In the genomic region with DNA sequence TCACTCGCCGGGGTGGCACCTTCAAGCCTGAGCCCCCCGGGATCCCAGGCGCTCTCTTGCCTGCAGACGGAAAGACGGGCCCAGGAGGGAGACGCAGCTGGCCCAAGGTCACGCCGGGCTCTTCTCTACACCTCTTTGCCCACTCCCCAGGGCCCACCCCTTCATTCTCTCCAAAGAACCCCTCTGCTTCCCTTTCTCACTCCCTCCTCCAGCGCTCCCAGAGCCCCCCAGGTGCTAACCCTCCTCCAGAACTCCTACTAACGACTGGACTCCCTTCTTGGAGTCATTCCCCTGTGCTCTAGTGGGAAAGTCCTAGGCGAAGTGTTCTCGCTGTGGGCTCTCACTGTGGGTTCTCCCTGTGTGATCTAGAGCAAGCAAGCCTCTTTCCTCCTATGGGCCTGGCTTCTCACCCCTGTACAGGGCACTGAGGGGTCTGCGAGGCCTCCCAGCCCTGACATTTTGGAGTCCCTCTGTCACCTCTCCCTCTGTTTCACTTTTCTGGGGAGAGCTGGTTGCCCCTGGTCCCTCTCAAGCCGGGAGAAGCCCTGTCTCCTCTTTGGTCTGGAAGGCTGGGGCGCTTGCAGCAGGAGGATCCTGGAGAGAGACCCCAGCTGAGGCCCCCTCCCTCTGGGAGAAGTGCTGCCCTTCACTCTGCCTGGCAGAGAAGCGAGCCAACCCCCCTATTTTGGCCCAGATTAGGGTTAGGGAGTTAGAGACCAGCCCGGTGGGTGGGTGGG, we compare ENCODE assay signal across 8 cellular contexts. TPM values are rescaled to one million over a fixed set of nuclear protein-coding genes. Genes with fewer than 3 reads are reported as not detected.
DNase-seq lines count a peak whose midpoint lies in the region; FAIRE-seq and TF ChIP-seq lines count a peak whose summit lies in the region.

No MANE protein-coding gene starts in this region.

- H3K4me1 ChIP-seq in mucosa of stomach (ENCODE audit: control insufficient read depth, insufficient read depth, low read length) = peaks cover 39% of the 10 kb centered on the region

- H3K36me3 ChIP-seq in bronchial epithelial cell (ENCODE audit: control insufficient read depth, insufficient read depth, low read length) (peaks cover 1% of the 10 kb centered on the region), mucosa of stomach (ENCODE audit: control insufficient read depth, insufficient read depth, low read length) (no peaks in the 10 kb centered on the region)

- TSS peak; percentile 41 for BruUV-seq in Calu3 (replicated peaks; lab: Mats Ljungman, UMichigan)

- FAIRE-seq in bronchial epithelial cell (lab: Jason Lieb, UNC) = no peak
- no peak for FAIRE-seq in GM12891 (lab: Jason Lieb, UNC)

- peak overlapping the region; percentile 23 for H3K27ac Mint-ChIP-seq in Calu3 (ENCODE audit: unreplicated experiment)

- peak overlapping the region; percentile 66 for H3K4me3 ChIP-seq in Jurkat, Clone E6-1 (ENCODE audit: low read length)
- H3K4me3 ChIP-seq in bronchial epithelial cell (ENCODE audit: low read depth, low read length) (peak overlapping the region; percentile 52), mucosa of stomach (ENCODE audit: low read length) (peak overlapping the region; percentile 53)

- intact Hi-C loops in Calu3 (cut with micrococcal nuclease; ENCODE audit: unreplicated experiment) = no loop called here

- peaks cover 12% of the 10 kb centered on the region for H3K27me3 Mint-ChIP-seq in Calu3 (ENCODE audit: unreplicated experiment)

- peak overlapping the region; percentile 84 for H3K9ac ChIP-seq in mucosa of stomach (ENCODE audit: low read length)

- H3K27me3 ChIP-seq in bronchial epithelial cell (ENCODE audit: control insufficient read depth, insufficient read depth, low read length) = no peaks in the 10 kb centered on the region
- H3K27me3 ChIP-seq in mucosa of stomach (ENCODE audit: control insufficient read depth, insufficient read depth, low read length) = no peaks in the 10 kb centered on the region

- H3K4me3 Mint-ChIP-seq in Calu3 (ENCODE audit: low read depth, unreplicated experiment) = peak overlapping the region; percentile 83

- CTCF ChIA-PET in Calu3 (lab: Charles Lee) = interaction anchor here (0.6 kb wide), 1 partner anchor 1254 kb away, joined by 3 read pairs; no protein-coding TSS in a partner anchor

- no peak for DNase-seq in Calu3
- no peak for DNase-seq in Jurkat, Clone E6-1 (ENCODE audit: low read depth, low spot score)
- DNase-seq in bronchial epithelial cell (ENCODE audit: low read depth) = no peak
- no peak for DNase-seq in NCI-H2029 (lab: John Stamatoyannopoulos, UW)
- no peak for DNase-seq in GM12891 (ENCODE audit: insufficient read length, low spot score)
- DNase-seq in NOMO-1 treated with dmso at 0.1 percent for 144 hours (lab: John Stamatoyannopoulos, UW; ENCODE audit: unreplicated experiment) = no peak
- no peak for DNase-seq in stimulated activated CD4-positive, alpha-beta T cell treated with anti-CD3 and anti-CD28 coated beads, Interleukin-15, amount 100 ng/mL, for 24 hours

- H3K4me1 Mint-ChIP-seq in Calu3 (ENCODE audit: low read depth, unreplicated experiment) = peaks cover 21% of the 10 kb centered on the region

- TF ChIP-seq POLR2A in GM12891 (IDR thresholded peaks at IDR 0.05; ENCODE audit: low read depth, low read length) = no peak

- H3K36me3 Mint-ChIP-seq in Calu3 (ENCODE audit: insufficient read depth, unreplicated experiment) = peaks cover 17% of the 10 kb centered on the region

- no peaks in the 10 kb centered on the region for H3K9me3 ChIP-seq in mucosa of stomach (ENCODE audit: control insufficient read depth, low read length)

- TF ChIP-seq CTCF in Calu3 (IDR thresholded peaks at IDR 0.05; ENCODE audit: unreplicated experiment) (no peak), bronchial epithelial cell (IDR thresholded peaks at IDR 0.05; ENCODE audit: insufficient read depth, low read length, severe bottlenecking) (no peak)

- H3K9me3 Mint-ChIP-seq in Calu3 (ENCODE audit: low read depth, unreplicated experiment) = no peaks in the 10 kb centered on the region

TF ChIP-seq in GM12891, 5 proteins besides CTCF, POLR2A, EP300 and RAD21:
- TF ChIP-seq PAX5 (IDR thresholded peaks at IDR 0.05; ENCODE audit: insufficient read depth, low read length, severe bottlenecking) = no peak
- TF ChIP-seq POLR2AphosphoS5 (IDR thresholded peaks at IDR 0.05; ENCODE audit: low read depth, low read length) = no peak
- TF ChIP-seq POU2F2 (IDR thresholded peaks at IDR 0.05; ENCODE audit: low read depth, low read length) = no peak
- TF ChIP-seq TAF1 (IDR thresholded peaks at IDR 0.05; ENCODE audit: low read depth, low read length) = no peak
- TF ChIP-seq SPI1 (IDR thresholded peaks at IDR 0.05; ENCODE audit: low read depth, low read length) = no peak
TF ChIP-seq in GM12891: peak in this region for 0.

RNA-seq across cellular contexts. Expression of a gene that starts 0.9 kb away (rescaled TPM):
- total RNA-seq in Calu3 (2022) (11.3 and 11.6 TPM in 2 replicates), bronchial epithelial cell (5.9 and 9.0 TPM in 2 replicates)
- polyA plus RNA-seq in Jurkat, Clone E6-1 (2012; ENCODE audit: insufficient read depth, insufficient read length) = 18.9 TPM
- polyA plus RNA-seq in GM12891 (2012; ENCODE audit: low read depth, missing spikeins) = 1.1 TPM

RNA-seq across cellular contexts. Expression of a gene that starts 28.2 kb away (rescaled TPM):
- total RNA-seq in Calu3 (2022) (2.6 and 3.3 TPM in 2 replicates), bronchial epithelial cell (0.90 TPM in 1 of 2 replicates, not detected in the other)
- polyA plus RNA-seq in Jurkat, Clone E6-1 (2012; ENCODE audit: insufficient read depth, insufficient read length) = not detected
- 0.10 TPM for polyA plus RNA-seq in GM12891 (2012; ENCODE audit: low read depth, missing spikeins)
